Comparison of ENCODE assay signal across 23 cellular contexts in the genomic region with DNA sequence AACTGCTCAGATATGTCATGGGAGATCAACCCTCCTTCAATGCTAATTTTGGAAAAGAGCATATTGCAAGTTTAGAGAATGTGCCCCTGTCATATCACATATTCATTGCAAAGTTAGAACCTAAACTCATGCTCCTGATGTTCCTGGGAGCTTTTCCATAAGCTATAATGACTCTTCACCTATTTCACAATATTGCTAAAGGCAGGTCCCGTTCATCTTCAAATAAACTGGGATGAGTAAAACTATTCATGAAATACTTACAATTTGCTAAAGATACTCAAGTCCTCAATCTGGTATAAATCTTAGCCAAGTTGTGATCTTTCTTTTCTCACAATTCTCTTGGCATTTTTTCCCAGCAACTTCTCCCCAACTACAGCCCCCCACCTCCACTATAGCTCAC.
"Had no signal": no experiment of that assay in that cellular context is flagged by ENCODE, and none has a peak within 500 bp of the region (broad histone marks: within the 10 kb centered on the region; RNA-seq: fewer than 3 reads in every experiment).

No MANE protein-coding gene starts in this region.

- H3K4me1 ChIP-seq: gastroesophageal sphincter, prostate gland had no signal

- H3K27ac Mint-ChIP-seq: activated CD4-positive, alpha-beta T cell treated with anti-CD3 and anti-CD28 coated beads for 36 hours; activated naive CD8-positive, alpha-beta T cell treated with anti-CD3 and anti-CD28 coated beads, Interleukin-2, amount 10 ng/mL, durations not matched to agents 7 days and 5 days; dendritic cell treated with granulocyte-macrophage colony-stimulating factor and Interleukin-4, amounts not matched to agents 40 ng/mL and 50 ng/mL, for 4 days; mesothelial cell of epicardium; natural killer cell; stimulated activated naive CD8-positive, alpha-beta T cell treated with anti-CD3 and anti-CD28 coated beads, Interleukin-15, amount 100 ng/mL, for 72 hours had no signal

- H3K4me3 ChIP-seq: cardiac muscle cell, esophagus muscularis mucosa, gastroesophageal sphincter, prostate gland, spleen, tibial nerve had no signal

- H3K27me3 Mint-ChIP-seq: activated B cell treated with CpG ODN at 0.5 μM for 24 hours; stimulated activated naive CD8-positive, alpha-beta T cell treated with anti-CD3 and anti-CD28 coated beads, Interleukin-15, amount 100 ng/mL, for 72 hours had no signal

- H3K4me3 Mint-ChIP-seq: activated CD4-positive, alpha-beta T cell treated with anti-CD3 and anti-CD28 coated beads for 36 hours; activated naive CD8-positive, alpha-beta T cell treated with anti-CD3 and anti-CD28 coated beads, Interleukin-2, amount 10 ng/mL, durations not matched to agents 7 days and 5 days; dendritic cell treated with granulocyte-macrophage colony-stimulating factor and Interleukin-4, amounts not matched to agents 40 ng/mL and 50 ng/mL, for 4 days; mesothelial cell of epicardium; natural killer cell; stimulated activated naive CD8-positive, alpha-beta T cell treated with anti-CD3 and anti-CD28 coated beads, Interleukin-15, amount 100 ng/mL, for 72 hours had no signal

- H3K9me3 ChIP-seq: esophagus muscularis mucosa, gastroesophageal sphincter, prostate gland, spleen, tibial nerve had no signal

- ATAC-seq: activated CD4-positive, alpha-beta T cell treated with anti-CD3 and anti-CD28 coated beads for 36 hours; gastroesophageal sphincter; left ventricle myocardium superior; stimulated activated naive CD8-positive, alpha-beta T cell treated with anti-CD3 and anti-CD28 coated beads, Interleukin-15, amount 100 ng/mL, for 72 hours had no signal

- H3K36me3 ChIP-seq: cardiac muscle cell, esophagus muscularis mucosa, gastroesophageal sphincter, prostate gland, spleen, tibial nerve had no signal

- H3K27ac ChIP-seq: cardiac muscle cell, esophagus muscularis mucosa, gastroesophageal sphincter, prostate gland, spleen, tibial nerve had no signal

- DNase-seq: activated B cell treated with CpG ODN at 0.5 μM for 24 hours; activated CD4-positive, alpha-beta T cell treated with anti-CD3 and anti-CD28 coated beads for 36 hours; activated CD4-positive, alpha-beta T cell treated with anti-CD3 and anti-CD28 coated beads, Interleukin-2, amount 50 U/mL, for 48 hours; activated naive CD4-positive, alpha-beta T cell treated with Interleukin-2 at 50 U/mL for 16 hours; activated naive CD8-positive, alpha-beta T cell treated with anti-CD3 and anti-CD28 coated beads, Interleukin-2, amount 10 ng/mL, durations not matched to agents 7 days and 5 days; activated T-cell treated with anti-CD3 and anti-CD28 coated beads, Interleukin-2, amount 50 U/mL, for 48 hours; effector CD4-positive, alpha-beta T cell; head of caudate nucleus; hypothalamus; left ventricle myocardium superior; mammary epithelial cell; natural killer cell; spleen; stimulated activated CD4-positive, alpha-beta T cell treated with anti-CD3 and anti-CD28 coated beads, Interleukin-4, amount 100 ng/mL, for 1 hour; stimulated activated naive CD8-positive, alpha-beta T cell treated with anti-CD3 and anti-CD28 coated beads, Interleukin-15, amount 100 ng/mL, for 72 hours; T1000 had no signal

- H3K27me3 ChIP-seq: cardiac muscle cell, esophagus muscularis mucosa, gastroesophageal sphincter, spleen, tibial nerve had no signal

- H3K9me3 Mint-ChIP-seq: activated B cell treated with CpG ODN at 0.5 μM for 24 hours; dendritic cell treated with granulocyte-macrophage colony-stimulating factor and Interleukin-4, amounts not matched to agents 40 ng/mL and 50 ng/mL, for 4 days; mesothelial cell of epicardium; natural killer cell; stimulated activated naive CD8-positive, alpha-beta T cell treated with anti-CD3 and anti-CD28 coated beads, Interleukin-15, amount 100 ng/mL, for 72 hours had no signal

- H3K36me3 Mint-ChIP-seq: activated naive CD8-positive, alpha-beta T cell treated with anti-CD3 and anti-CD28 coated beads, Interleukin-2, amount 10 ng/mL, durations not matched to agents 7 days and 5 days; mesothelial cell of epicardium; natural killer cell had no signal
